In genomic region chr16:50861926-50862325, GRCh38 we compare ENCODE assay signal across 14 cellular contexts.
DNase-seq lines count a peak whose midpoint lies in the region; ATAC-seq and TF ChIP-seq lines count a peak whose summit lies in the region.
"Had no signal": no experiment of that assay in that cellular context is flagged by ENCODE, and none has a peak within 500 bp of the region (broad histone marks: within the 10 kb centered on the region; RNA-seq: fewer than 3 reads in every experiment).

No MANE protein-coding gene starts in this region.

- intact Hi-C loops in HCT116 (cut with micrococcal nuclease), result no loop called here

- H3K4me1 Mint-ChIP-seq in WTC11, result peaks cover 6% of the 10 kb centered on the region
- H3K4me1 Mint-ChIP-seq: activated naive CD8-positive, alpha-beta T cell treated with anti-CD3 and anti-CD28 coated beads, Interleukin-2, amount 10 ng/mL, durations not matched to agents 7 days and 5 days; endodermal cell had no signal

- TF ChIP-seq CTCF in HCT116 (IDR thresholded peaks at IDR 0.05 in 2 of 3, conservative IDR thresholded peaks at IDR 0.05 in 1 of 3; ENCODE audit: borderline replicate concordance in 1 of 3, insufficient read depth in 1 of 3, low read depth in 2 of 3, low read length in 2 of 3) (no peak), fibroblast of mammary gland (conservative IDR thresholded peaks at IDR 0.05; ENCODE audit: control insufficient read depth, insufficient read depth, low read depth, low read length) (no peak), smooth muscle cell (IDR thresholded peaks at IDR 0.05; ENCODE audit: borderline replicate concordance, insufficient read depth, poor library complexity, severe bottlenecking) (no peak), GM20000 (IDR thresholded peaks at IDR 0.05; ENCODE audit: extremely low read depth, missing control alignments) (no peak), WTC11 (IDR thresholded peaks at IDR 0.05) (no peak)

- H3F3A ChIP-seq in smooth muscle cell (ENCODE audit: low read depth), result no peaks in the 10 kb centered on the region

- RAD21 ChIA-PET in HCT116 (lab: Charles Lee; ENCODE audit: low non-redundant PET in 1 of 2, low total read pairs in 2 of 2, uncharacterized antibody in 2 of 2, unreplicated experiment in 2 of 2), result no interaction called here

- peaks cover 2% of the 10 kb centered on the region for H3K9me3 Mint-ChIP-seq in WTC11
- H3K9me3 Mint-ChIP-seq: activated naive CD8-positive, alpha-beta T cell treated with anti-CD3 and anti-CD28 coated beads, Interleukin-2, amount 10 ng/mL, durations not matched to agents 7 days and 5 days; endodermal cell had no signal

- H3K9me3 ChIP-seq in HCT116 (ENCODE audit: control insufficient read depth in 1 of 2, insufficient read depth in 1 of 2, low read depth in 1 of 2, low read length in 2 of 2) (no peaks in the 10 kb centered on the region), SJCRH30 (replicated peaks) (no peaks in the 10 kb centered on the region), smooth muscle cell (replicated peaks; ENCODE audit: low read depth) (no peaks in the 10 kb centered on the region)
- H3K9me3 ChIP-seq: right atrium auricular region had no signal

- H3K9ac ChIP-seq in HCT116 (ENCODE audit: low read length), result no peak overlapping the region
- H3K9ac ChIP-seq in smooth muscle cell (ENCODE audit: low read depth), result no peak overlapping the region

- H3K9me2 ChIP-seq in HCT116 (ENCODE audit: insufficient read depth), result no peaks in the 10 kb centered on the region

- H3K27me3 ChIP-seq in HCT116 (ENCODE audit: insufficient read depth, low read length) (no peaks in the 10 kb centered on the region), SJCRH30 (no peaks in the 10 kb centered on the region), smooth muscle cell (ENCODE audit: low read depth) (no peaks in the 10 kb centered on the region)
- H3K27me3 ChIP-seq: right atrium auricular region had no signal

- H3K27ac ChIP-seq in HCT116 (ENCODE audit: low read depth, low read length), result 0 out of 2 replicates have a peak overlapping the region, but pooled peaks have one; percentile 22
- H3K27ac ChIP-seq in SJCRH30, result peak overlapping the region; percentile 12; the same call in 1 of the 2 replicates
- no peak overlapping the region for H3K27ac ChIP-seq in smooth muscle cell (ENCODE audit: low read depth)
- H3K27ac ChIP-seq: right atrium auricular region had no signal

- no peak overlapping the region for H3K4me3 ChIP-seq in HCT116 (replicated peaks in 1 of 2; ENCODE audit: low read depth in 1 of 2, low read length in 2 of 2)
- no peak overlapping the region for H3K4me3 ChIP-seq in SJCRH30
- H3K4me3 ChIP-seq in fibroblast of mammary gland (ENCODE audit: control insufficient read depth, low read depth, low read length), result no peak overlapping the region
- H3K4me3 ChIP-seq in smooth muscle cell, result no peak overlapping the region
- H3K4me3 ChIP-seq: right atrium auricular region had no signal

- peak; percentile 84 for ATAC-seq in HCT116
- no peak for ATAC-seq in WTC11

- H3K27me3 Mint-ChIP-seq in WTC11 (ENCODE audit: low read depth), result no peaks in the 10 kb centered on the region
- H3K27me3 Mint-ChIP-seq: activated naive CD8-positive, alpha-beta T cell treated with anti-CD3 and anti-CD28 coated beads, Interleukin-2, amount 10 ng/mL, durations not matched to agents 7 days and 5 days had no signal

- H3K36me3 ChIP-seq in HCT116 (ENCODE audit: control insufficient read depth in 1 of 2, insufficient read depth in 2 of 2, low read length in 2 of 2) (no peaks in the 10 kb centered on the region), SJCRH30 (no peaks in the 10 kb centered on the region), smooth muscle cell (ENCODE audit: low read depth) (no peaks in the 10 kb centered on the region)
- H3K36me3 ChIP-seq: right atrium auricular region had no signal

- H3K4me2 ChIP-seq in HCT116 (ENCODE audit: low read length), result peak overlapping the region; percentile 51
- H3K4me2 ChIP-seq in smooth muscle cell, result peak overlapping the region; percentile 25

- POLR2A ChIA-PET in HCT116 (lab: Charles Lee) (no interaction called here), WTC11 (lab: Charles Lee) (no interaction called here)

- DNase-seq in HCT116 (ENCODE audit: low read depth, low spot score), result peak; percentile 46
- DNase-seq in SJCRH30, result peak; percentile 24 to 44
- DNase-seq in fibroblast of mammary gland (ENCODE audit: low read depth), result peak; percentile 17
- DNase-seq in smooth muscle cell (lab: John Stamatoyannopoulos, UW; ENCODE audit: unreplicated experiment), result no peak
- DNase-seq in GM20000 (ENCODE audit: low spot score), result no peak
- DNase-seq in WTC11 (ENCODE audit: low spot score), result no peak
- no peak for DNase-seq in NCI-H748 treated with DMSO at 0.1 percent for 48 hours (lab: John Stamatoyannopoulos, UW)
- DNase-seq: activated naive CD8-positive, alpha-beta T cell treated with anti-CD3 and anti-CD28 coated beads, Interleukin-2, amount 10 ng/mL, durations not matched to agents 7 days and 5 days; DMS53; endodermal cell; H7; NCI-H2081 treated with DMSO at 0.1 percent for 48 hours; T-helper 2 cell had no signal

- no peaks in the 10 kb centered on the region for H3K36me3 Mint-ChIP-seq in WTC11
- H3K36me3 Mint-ChIP-seq: activated naive CD8-positive, alpha-beta T cell treated with anti-CD3 and anti-CD28 coated beads, Interleukin-2, amount 10 ng/mL, durations not matched to agents 7 days and 5 days had no signal

- H2AFZ ChIP-seq in HCT116 (ENCODE audit: low read depth, low read length, poor library complexity, severe bottlenecking) (no peak overlapping the region), smooth muscle cell (ENCODE audit: low read depth) (peak overlapping the region; percentile 23)

- CTCF ChIA-PET in HCT116 (lab: Charles Lee), result interaction anchor here (1.6 to 1.8 kb wide), 2 partner anchors 22 to 55 kb away, joined by 3 to 9 read pairs; no protein-coding TSS in a partner anchor
- CTCF ChIA-PET in WTC11 (lab: Charles Lee), result interaction anchor here (1.4 kb wide), 2 partner anchors 22 to 55 kb away, joined by 4 to 5 read pairs; no protein-coding TSS in a partner anchor

- BruUV-seq in HCT116 (replicated peaks; lab: Mats Ljungman, UMichigan), result no TSS peak

- peaks cover 14 to 18% of the 10 kb centered on the region in 2 experiments for H3K4me1 ChIP-seq in HCT116 (ENCODE audit: control insufficient read depth in 1 of 2, insufficient read depth in 2 of 2, low read length in 2 of 2)
- H3K4me1 ChIP-seq in SJCRH30, result peaks cover 12% of the 10 kb centered on the region
- H3K4me1 ChIP-seq in smooth muscle cell (ENCODE audit: low read depth), result no peaks in the 10 kb centered on the region
- H3K4me1 ChIP-seq: right atrium auricular region had no signal

- no peak overlapping the region for H3K4me3 Mint-ChIP-seq in WTC11
- H3K4me3 Mint-ChIP-seq: activated naive CD8-positive, alpha-beta T cell treated with anti-CD3 and anti-CD28 coated beads, Interleukin-2, amount 10 ng/mL, durations not matched to agents 7 days and 5 days; endodermal cell had no signal

- no peak for TF ChIP-seq POLR2A in HCT116 (IDR thresholded peaks at IDR 0.05; ENCODE audit: borderline replicate concordance, extremely low read depth, insufficient read depth, insufficient read length)

- no peak for TF ChIP-seq RAD21 in HCT116 (IDR thresholded peaks at IDR 0.05; ENCODE audit: low read depth)

- no peak overlapping the region for H3K27ac Mint-ChIP-seq in WTC11
- H3K27ac Mint-ChIP-seq: activated naive CD8-positive, alpha-beta T cell treated with anti-CD3 and anti-CD28 coated beads, Interleukin-2, amount 10 ng/mL, durations not matched to agents 7 days and 5 days; endodermal cell had no signal

- H4K20me1 ChIP-seq in HCT116 (ENCODE audit: insufficient read depth), result no peaks in the 10 kb centered on the region
- no peaks in the 10 kb centered on the region for H4K20me1 ChIP-seq in smooth muscle cell (ENCODE audit: low read depth)

- H3K79me2 ChIP-seq in HCT116 (ENCODE audit: insufficient read depth, low read length) (no peaks in the 10 kb centered on the region), smooth muscle cell (ENCODE audit: low read depth) (no peaks in the 10 kb centered on the region)

- 24% methylated on average over 3 of the region's 3 CpGs for WGBS in smooth muscle cell (ENCODE audit: low lambda C conversion rate)

TF ChIP-seq in HCT116, 20 proteins besides CTCF, POLR2A, EP300 and RAD21 (continues in another document):
- TF ChIP-seq POLR2AphosphoS5 (IDR thresholded peaks at IDR 0.05; ENCODE audit: low read depth, low read length) (no peak), EZH2 (IDR thresholded peaks at IDR 0.05) (no peak), TCF7L2 (IDR thresholded peaks at IDR 0.05; ENCODE audit: borderline replicate concordance, extremely low read depth, insufficient read depth, insufficient read length) (no peak), YY1 (IDR thresholded peaks at IDR 0.05; ENCODE audit: extremely low read depth, insufficient replicate concordance, low read depth, low read length) (no peak), ZFX (IDR thresholded peaks at IDR 0.05) (no peak), SP1 (IDR thresholded peaks at IDR 0.05; ENCODE audit: low read depth) (peak; percentile 42), ATF3 (IDR thresholded peaks at IDR 0.05) (no peak), ZNF274 (IDR thresholded peaks at IDR 0.05; ENCODE audit: low read depth, low read length) (no peak), FOSL1 (IDR thresholded peaks at IDR 0.05; ENCODE audit: low read depth) (peak; percentile 73), EZH2phosphoT487 (IDR thresholded peaks at IDR 0.05; ENCODE audit: borderline replicate concordance) (no peak)

TF ChIP-seq in WTC11, 78 proteins besides CTCF, POLR2A, EP300 and RAD21 (continues in another document):
- TF ChIP-seq CBFB (CRISPR knock-in tag; IDR thresholded peaks at IDR 0.05; ENCODE audit: low read depth) (no peak), NR2C2 (CRISPR knock-in tag; IDR thresholded peaks at IDR 0.05) (no peak), SMAD3 (CRISPR knock-in tag; IDR thresholded peaks at IDR 0.05; ENCODE audit: borderline replicate concordance) (no peak), USF1 (CRISPR knock-in tag; IDR thresholded peaks at IDR 0.05) (no peak), PRRX2 (CRISPR knock-in tag; IDR thresholded peaks at IDR 0.05) (no peak), MLX (CRISPR knock-in tag; IDR thresholded peaks at IDR 0.05) (no peak)

Comparison
In these comparisons a context has a peak if more than half of its experiments do, and no peak if none do; other contexts are left out.
1. DNase-seq: peak in HCT116 (single experiment), SJCRH30 (2 of 2) and fibroblast of mammary gland (single experiment); none in smooth muscle cell (single experiment), GM20000 (single experiment), WTC11 (single experiment) and NCI-H748 treated with DMSO at 0.1 percent for 48 hours (single experiment).
2. Of the 4 proteins assayed by ChIP-seq in both WTC11 and HCT116: peak only in WTC11: none; only in HCT116: SP1; in both: none; in neither: 3.